10 cellular contexts compared by ENCODE assay signal in genomic region chr14:96962337-96962736, GRCh38.
DNase-seq lines count a peak whose midpoint lies in the region; ATAC-seq and TF ChIP-seq lines count a peak whose summit lies in the region.
"Had no signal": no experiment of that assay in that cellular context is flagged by ENCODE, and none has a peak within 500 bp of the region (broad histone marks: within the 10 kb centered on the region; RNA-seq: fewer than 3 reads in every experiment).

No MANE protein-coding gene starts in this region.

- H3K9me3 Mint-ChIP-seq in IgD-negative memory B cell, result peaks cover 0 to 13% (median 12%) of the 10 kb centered on the region in 3 donors
- peaks cover 12% of the 10 kb centered on the region for H3K9me3 Mint-ChIP-seq in activated CD8-positive, alpha-beta T cell treated with anti-CD3 and anti-CD28 coated beads for 36 hours
- peaks cover 0 to 41% (median 23%) of the 10 kb centered on the region in 9 donors for H3K9me3 Mint-ChIP-seq in naive thymus-derived CD8-positive, alpha-beta T cell

- no peaks in the 10 kb centered on the region for H4K20me1 ChIP-seq in mammary epithelial cell (ENCODE audit: insufficient read depth, low read length)

- H3K27ac Mint-ChIP-seq in IgD-negative memory B cell, result peak overlapping the region; percentile 31 to 86 (median 78)
- H3K27ac Mint-ChIP-seq in activated CD8-positive, alpha-beta T cell treated with anti-CD3 and anti-CD28 coated beads for 36 hours, result peak overlapping the region; percentile 91
- peak overlapping the region; percentile 89 to 98 (median 96) for H3K27ac Mint-ChIP-seq in naive thymus-derived CD8-positive, alpha-beta T cell
- H3K27ac Mint-ChIP-seq: GM23338 had no signal

- no peak overlapping the region for H2AFZ ChIP-seq in mammary epithelial cell (ENCODE audit: low read depth, low read length)
- H2AFZ ChIP-seq: GM23338 had no signal

- H3K9me3 ChIP-seq in mammary epithelial cell (replicated peaks; ENCODE audit: insufficient read depth, low read length), result peaks cover 3% of the 10 kb centered on the region

- H3K4me3 Mint-ChIP-seq in IgD-negative memory B cell, result peak overlapping the region; percentile 15 to 82 (median 44)
- H3K4me3 Mint-ChIP-seq in activated CD8-positive, alpha-beta T cell treated with anti-CD3 and anti-CD28 coated beads for 36 hours, result no peak overlapping the region
- peak overlapping the region; percentile 41 to 77 (median 72) for H3K4me3 Mint-ChIP-seq in naive thymus-derived CD8-positive, alpha-beta T cell
- H3K4me3 Mint-ChIP-seq: GM23338 had no signal

- BruUV-seq in mammary epithelial cell (replicated peaks; lab: Mats Ljungman, UMichigan), result no TSS peak

- POLR2A ChIA-PET in activated CD8-positive, alpha-beta T cell treated with anti-CD3 and anti-CD28 coated beads for 36 hours (lab: Charles Lee), result interaction anchor here (2.2 kb wide), 1 partner anchor 9 kb away, joined by 5 read pairs; no protein-coding TSS in a partner anchor
- POLR2A ChIA-PET in naive thymus-derived CD8-positive, alpha-beta T cell (lab: Charles Lee), result interaction anchor here (0.6 to 1.6 kb wide), 8 partner anchors 9 to 158 kb away, joined by 3 to 6 read pairs (median 4); no protein-coding TSS in a partner anchor

- H3K4me1 ChIP-seq in mammary epithelial cell (ENCODE audit: insufficient read depth, low read length), result no peaks in the 10 kb centered on the region

- H3K4me3 ChIP-seq in mammary epithelial cell (replicated peaks in 1 of 3; ENCODE audit: insufficient read depth in 1 of 3, low read depth in 2 of 3, low read length in 3 of 3), result no peak overlapping the region
- H3K4me3 ChIP-seq: GM23338 had no signal

- peaks cover 4% of the 10 kb centered on the region for H3K36me3 Mint-ChIP-seq in IgD-negative memory B cell
- H3K36me3 Mint-ChIP-seq in activated CD8-positive, alpha-beta T cell treated with anti-CD3 and anti-CD28 coated beads for 36 hours (ENCODE audit: low read depth), result peaks cover 24% of the 10 kb centered on the region
- H3K36me3 Mint-ChIP-seq in naive thymus-derived CD8-positive, alpha-beta T cell, result peaks cover 0 to 33% (median 20%) of the 10 kb centered on the region in 3 donors

- H3K4me1 Mint-ChIP-seq in IgD-negative memory B cell, result peaks cover 26 to 34% (median 30%) of the 10 kb centered on the region in 3 donors
- H3K4me1 Mint-ChIP-seq in activated CD8-positive, alpha-beta T cell treated with anti-CD3 and anti-CD28 coated beads for 36 hours (ENCODE audit: low read depth), result peaks cover 45% of the 10 kb centered on the region
- H3K4me1 Mint-ChIP-seq in naive thymus-derived CD8-positive, alpha-beta T cell, result peaks cover 22 to 70% (median 69%) of the 10 kb centered on the region in 4 donors

- peak; percentile 31 for DNase-seq in activated CD8-positive, alpha-beta T cell treated with anti-CD3 and anti-CD28 coated beads for 36 hours
- DNase-seq in naive thymus-derived CD8-positive, alpha-beta T cell, result peak in 7 of 10 donors; percentile 9 to 67 (median 28)
- DNase-seq in middle frontal gyrus (ENCODE audit: extremely low spot score, low spot score) (no peak), inferior parietal cortex (ENCODE audit: extremely low spot score) (no peak), AG08396 (ENCODE audit: low spot score) (no peak), mammary epithelial cell (no peak)
- DNase-seq: SHP77 treated with DMSO at 0.1 percent for 48 hours had no signal

- TF ChIP-seq CTCF in activated CD8-positive, alpha-beta T cell treated with anti-CD3 and anti-CD28 coated beads for 36 hours (IDR thresholded peaks at IDR 0.05), result no peak
- TF ChIP-seq CTCF in mammary epithelial cell (conservative IDR thresholded peaks at IDR 0.05 in 1 of 2, IDR thresholded peaks at IDR 0.05 in 1 of 2; ENCODE audit: extremely low read depth in 1 of 2, insufficient read depth in 1 of 2, low read depth in 1 of 2, low read length in 2 of 2), result no peak

- H3K27me3 Mint-ChIP-seq in IgD-negative memory B cell, result no peaks in the 10 kb centered on the region
- no peaks in the 10 kb centered on the region for H3K27me3 Mint-ChIP-seq in activated CD8-positive, alpha-beta T cell treated with anti-CD3 and anti-CD28 coated beads for 36 hours
- no peaks in the 10 kb centered on the region for H3K27me3 Mint-ChIP-seq in naive thymus-derived CD8-positive, alpha-beta T cell

- no peaks in the 10 kb centered on the region for H3K27me3 ChIP-seq in mammary epithelial cell (ENCODE audit: insufficient read depth, low read length)

- H3K9ac ChIP-seq in mammary epithelial cell (ENCODE audit: insufficient read depth, low read length), result no peak overlapping the region

- no peak overlapping the region for H3K27ac ChIP-seq in mammary epithelial cell (ENCODE audit: insufficient read depth, low read depth, low read length)

- peak; percentile 64 for ATAC-seq in GM18909 (IDR thresholded peaks at IDR 0.05; ENCODE audit: poor library complexity, unreplicated experiment)
- ATAC-seq in activated CD8-positive, alpha-beta T cell treated with anti-CD3 and anti-CD28 coated beads for 36 hours, result peak; percentile 77
- ATAC-seq in naive thymus-derived CD8-positive, alpha-beta T cell, result peak; percentile 90 to 91
- ATAC-seq: GM23338 had no signal

- no peaks in the 10 kb centered on the region for H3K36me3 ChIP-seq in mammary epithelial cell (ENCODE audit: insufficient read depth, low read length)

- WGBS in mammary epithelial cell (ENCODE audit: low coverage, missing lambda C conversion rate), result 55% methylated on average over 2 of the region's 2 CpGs

- dilution Hi-C loops in mammary epithelial cell (cut with HindIII; ENCODE audit: low sequenced_read_pairs), result no loop called here

- H3K4me2 ChIP-seq in mammary epithelial cell (ENCODE audit: insufficient read depth, low read depth, low read length), result no peak overlapping the region
- H3K4me2 ChIP-seq: GM23338 had no signal

- CTCF ChIA-PET in activated CD8-positive, alpha-beta T cell treated with anti-CD3 and anti-CD28 coated beads for 36 hours (lab: Charles Lee), result interaction anchor here (1.1 kb wide), 1 partner anchor 223 kb away, joined by 3 read pairs; no protein-coding TSS in a partner anchor
- CTCF ChIA-PET in mammary epithelial cell (lab: Charles Lee; ENCODE audit: low non-redundant PET), result no interaction called here

- in situ Hi-C loops in mammary epithelial cell (cut with MboI; ENCODE audit: low sequenced_read_pairs in 2 of 2), result no loop called here

- intact Hi-C loops in activated CD8-positive, alpha-beta T cell treated with anti-CD3 and anti-CD28 coated beads for 36 hours (cut with micrococcal nuclease), result no loop called here
- intact Hi-C loops in mammary epithelial cell (cut with micrococcal nuclease), result no loop called here

- H3K79me2 ChIP-seq in mammary epithelial cell (ENCODE audit: insufficient read depth, low read length), result no peaks in the 10 kb centered on the region

Comparison
In these comparisons a context has a peak if more than half of its experiments do, and no peak if none do; other contexts are left out.
1. DNase-seq: peak in activated CD8-positive, alpha-beta T cell treated with anti-CD3 and anti-CD28 coated beads for 36 hours (single experiment) and naive thymus-derived CD8-positive, alpha-beta T cell (7 of 10); none in middle frontal gyrus (single experiment), inferior parietal cortex (single experiment), AG08396 (single experiment) and mammary epithelial cell (single experiment).
2. Peak in every context shown above with its lines, with median percentiles within 50 percentile points of each other: ATAC-seq and H3K27ac Mint-ChIP-seq.